22 cellular contexts compared by ENCODE assay signal in genomic region chr12:104535383-104535782, GRCh38.
DNase-seq lines count a peak whose midpoint lies in the region; ATAC-seq, FAIRE-seq and TF ChIP-seq lines count a peak whose summit lies in the region.
"Had no signal": no experiment of that assay in that cellular context is flagged by ENCODE, and none has a peak within 500 bp of the region (broad histone marks: within the 10 kb centered on the region; RNA-seq: fewer than 3 reads in every experiment).

No MANE protein-coding gene starts in this region.

- intact Hi-C loops in uterus (cut with DNase I; ENCODE audit: low total_unique reads) = no loop called here
- intact Hi-C loops in Right ventricle myocardium inferior (cut with DNase I) = no loop called here

- H3K4me1 ChIP-seq in astrocyte (ENCODE audit: insufficient read depth, low read length) = no peaks in the 10 kb centered on the region
- H3K4me1 ChIP-seq in uterus = no peaks in the 10 kb centered on the region
- H3K4me1 ChIP-seq: psoas muscle had no signal

- H3K27ac ChIP-seq in astrocyte (ENCODE audit: low read depth, low read length) (no peak overlapping the region), uterus (no peak overlapping the region)
- H3K27ac ChIP-seq: psoas muscle, suprapubic skin, VCaP had no signal

- H4K20me1 ChIP-seq in astrocyte (ENCODE audit: insufficient read depth, low read length) = peaks cover 71% of the 10 kb centered on the region

- no peaks in the 10 kb centered on the region for H3K27me3 Mint-ChIP-seq in activated T-cell treated with anti-CD3 and anti-CD28 coated beads, Interleukin-2, amount 50 U/mL, for 24 hours
- no peaks in the 10 kb centered on the region for H3K27me3 Mint-ChIP-seq in activated T-cell treated with anti-CD3 and anti-CD28 coated beads, Interleukin-2, amount 50 U/mL, for 4 hours (ENCODE audit: low read depth)
- H3K27me3 Mint-ChIP-seq in astrocyte (ENCODE audit: low read depth, unreplicated experiment) (no peaks in the 10 kb centered on the region), immature natural killer cell (ENCODE audit: low read depth in 3 of 3) (peaks cover 0 to 4% (median 0%) of the 10 kb centered on the region in 3 donors)
- no peaks in the 10 kb centered on the region for H3K27me3 Mint-ChIP-seq in activated naive CD8-positive, alpha-beta T cell treated with anti-CD3 and anti-CD28 coated beads, Interleukin-2, amount 50 U/mL, for 24 hours
- H3K27me3 Mint-ChIP-seq: CD4-positive, CD25-positive, alpha-beta regulatory T cell had no signal

- no peaks in the 10 kb centered on the region for H3K9me3 Mint-ChIP-seq in activated T-cell treated with anti-CD3 and anti-CD28 coated beads, Interleukin-2, amount 50 U/mL, for 24 hours
- H3K9me3 Mint-ChIP-seq in activated T-cell treated with anti-CD3 and anti-CD28 coated beads, Interleukin-2, amount 50 U/mL, for 4 hours = no peaks in the 10 kb centered on the region
- H3K9me3 Mint-ChIP-seq in astrocyte (ENCODE audit: unreplicated experiment) (peaks cover 5% of the 10 kb centered on the region), immature natural killer cell (no peaks in the 10 kb centered on the region)
- H3K9me3 Mint-ChIP-seq in activated naive CD8-positive, alpha-beta T cell treated with anti-CD3 and anti-CD28 coated beads, Interleukin-2, amount 50 U/mL, for 24 hours = no peaks in the 10 kb centered on the region
- H3K9me3 Mint-ChIP-seq: activated T-helper 1 cell treated with anti-CD3 and anti-CD28 coated beads, Interleukin-12 subunit alpha, Interleukin-12 subunit beta, Interleukin-2, Interleukin-4 antibody, amounts not matched to agents 30 ng/mL and 10 ng/mL and 1 ng/mL, durations not matched to agents 14 hours and 24 hours and 36 hours; CD4-positive, CD25-positive, alpha-beta regulatory T cell had no signal

- FAIRE-seq in astrocyte (lab: Jason Lieb, UNC) = no peak
- FAIRE-seq: keratinocyte had no signal

- H3K27me3 ChIP-seq in astrocyte (ENCODE audit: insufficient read depth, low read length) (no peaks in the 10 kb centered on the region), uterus (no peaks in the 10 kb centered on the region)
- H3K27me3 ChIP-seq: suprapubic skin had no signal

- H3K4me3 Mint-ChIP-seq in activated T-cell treated with anti-CD3 and anti-CD28 coated beads, Interleukin-2, amount 50 U/mL, for 24 hours = no peak overlapping the region
- no peak overlapping the region for H3K4me3 Mint-ChIP-seq in activated T-cell treated with anti-CD3 and anti-CD28 coated beads, Interleukin-2, amount 50 U/mL, for 4 hours
- H3K4me3 Mint-ChIP-seq in astrocyte (ENCODE audit: unreplicated experiment) (no peak overlapping the region), immature natural killer cell (no peak overlapping the region)
- H3K4me3 Mint-ChIP-seq in activated naive CD8-positive, alpha-beta T cell treated with anti-CD3 and anti-CD28 coated beads, Interleukin-2, amount 50 U/mL, for 24 hours = no peak overlapping the region
- H3K4me3 Mint-ChIP-seq: activated T-helper 1 cell treated with anti-CD3 and anti-CD28 coated beads, Interleukin-12 subunit alpha, Interleukin-12 subunit beta, Interleukin-2, Interleukin-4 antibody, amounts not matched to agents 30 ng/mL and 10 ng/mL and 1 ng/mL, durations not matched to agents 14 hours and 24 hours and 36 hours had no signal

- H3K4me3 ChIP-seq in astrocyte (ENCODE audit: insufficient read depth, low read depth, low read length) (no peak overlapping the region), uterus (no peak overlapping the region)
- H3K4me3 ChIP-seq: lung, psoas muscle, suprapubic skin had no signal

- no peak overlapping the region for H2AFZ ChIP-seq in astrocyte (ENCODE audit: low read depth, low read length)

- peaks cover 6% of the 10 kb centered on the region for H3K36me3 Mint-ChIP-seq in activated T-cell treated with anti-CD3 and anti-CD28 coated beads, Interleukin-2, amount 50 U/mL, for 24 hours (ENCODE audit: low read depth)
- H3K36me3 Mint-ChIP-seq in activated T-cell treated with anti-CD3 and anti-CD28 coated beads, Interleukin-2, amount 50 U/mL, for 4 hours (ENCODE audit: insufficient read depth) = peaks cover 22% of the 10 kb centered on the region
- peaks cover 9% of the 10 kb centered on the region for H3K36me3 Mint-ChIP-seq in astrocyte (ENCODE audit: low read depth, unreplicated experiment)
- no peaks in the 10 kb centered on the region for H3K36me3 Mint-ChIP-seq in immature natural killer cell
- peaks cover 6% of the 10 kb centered on the region for H3K36me3 Mint-ChIP-seq in activated naive CD8-positive, alpha-beta T cell treated with anti-CD3 and anti-CD28 coated beads, Interleukin-2, amount 50 U/mL, for 24 hours (ENCODE audit: low read depth)

- TF ChIP-seq CTCF in astrocyte (IDR thresholded peaks at IDR 0.05; ENCODE audit: insufficient read depth, low read depth, low read length) (no peak), uterus (IDR thresholded peaks at IDR 0.05) (no peak)

- no peak overlapping the region for H3K9ac ChIP-seq in astrocyte (ENCODE audit: low read length)

- H3K9me3 ChIP-seq in astrocyte (ENCODE audit: insufficient read depth, low read depth, low read length) = no peaks in the 10 kb centered on the region
- H3K9me3 ChIP-seq in uterus = no peaks in the 10 kb centered on the region
- H3K9me3 ChIP-seq: psoas muscle, suprapubic skin had no signal

- no peak overlapping the region for H3K4me2 ChIP-seq in astrocyte (ENCODE audit: low read length)

- peak overlapping the region; percentile 64 for H3K27ac Mint-ChIP-seq in activated T-cell treated with anti-CD3 and anti-CD28 coated beads, Interleukin-2, amount 50 U/mL, for 24 hours
- H3K27ac Mint-ChIP-seq in astrocyte (ENCODE audit: unreplicated experiment) (no peak overlapping the region), immature natural killer cell (peak overlapping the region in 5 of 6 donors; percentile 3 to 48 (median 17))
- no peak overlapping the region for H3K27ac Mint-ChIP-seq in activated naive CD8-positive, alpha-beta T cell treated with anti-CD3 and anti-CD28 coated beads, Interleukin-2, amount 50 U/mL, for 24 hours
- H3K27ac Mint-ChIP-seq: activated T-helper 1 cell treated with anti-CD3 and anti-CD28 coated beads, Interleukin-12 subunit alpha, Interleukin-12 subunit beta, Interleukin-2, Interleukin-4 antibody, amounts not matched to agents 30 ng/mL and 10 ng/mL and 1 ng/mL, durations not matched to agents 14 hours and 24 hours and 36 hours had no signal

- DNase-seq in activated T-cell treated with anti-CD3 and anti-CD28 coated beads, Interleukin-2, amount 50 U/mL, for 24 hours = no peak
- DNase-seq in activated T-cell treated with anti-CD3 and anti-CD28 coated beads, Interleukin-2, amount 50 U/mL, for 4 hours = no peak
- DNase-seq in astrocyte (ENCODE audit: low read depth) (peak; percentile 56), immature natural killer cell (no peak), uterus (no peak), Right ventricle myocardium inferior (ENCODE audit: missing footprints) (no peak)
- DNase-seq in activated naive CD8-positive, alpha-beta T cell treated with anti-CD3 and anti-CD28 coated beads, Interleukin-2, amount 50 U/mL, for 24 hours = no peak
- DNase-seq: activated CD8-positive, alpha-beta memory T cell treated with anti-CD3 and anti-CD28 coated beads for 24 hours; CD4-positive, CD25-positive, alpha-beta regulatory T cell; cerebellar nuclear complex; DND-41; effector CD8-positive, alpha-beta T cell; NCI-H187 treated with DMSO at 0.1 percent for 48 hours; NCI-H345; psoas muscle; stimulated activated CD8-positive, alpha-beta memory T cell treated with anti-CD3 and anti-CD28 coated beads, Interleukin-4, amount 100 ng/mL, for 48 hours had no signal

- no peaks in the 10 kb centered on the region for H3K36me3 ChIP-seq in astrocyte (ENCODE audit: insufficient read depth, low read length)
- no peaks in the 10 kb centered on the region for H3K36me3 ChIP-seq in uterus
- H3K36me3 ChIP-seq: suprapubic skin had no signal

- ATAC-seq in activated T-cell treated with anti-CD3 and anti-CD28 coated beads, Interleukin-2, amount 50 U/mL, for 4 hours = no peak
- no peak for ATAC-seq in activated naive CD8-positive, alpha-beta T cell treated with anti-CD3 and anti-CD28 coated beads, Interleukin-2, amount 50 U/mL, for 24 hours
- no peak for ATAC-seq in GM18517 (IDR thresholded peaks at IDR 0.05; ENCODE audit: unreplicated experiment)
- ATAC-seq in Right ventricle myocardium inferior = no peak
- ATAC-seq: psoas muscle had no signal

- TF ChIP-seq POLR2A in uterus (IDR thresholded peaks at IDR 0.05) = no peak

- H3K4me1 Mint-ChIP-seq in activated T-cell treated with anti-CD3 and anti-CD28 coated beads, Interleukin-2, amount 50 U/mL, for 24 hours (ENCODE audit: low read depth) = peaks cover 73% of the 10 kb centered on the region
- peaks cover 76% of the 10 kb centered on the region for H3K4me1 Mint-ChIP-seq in activated T-cell treated with anti-CD3 and anti-CD28 coated beads, Interleukin-2, amount 50 U/mL, for 4 hours (ENCODE audit: low read depth)
- H3K4me1 Mint-ChIP-seq in astrocyte (ENCODE audit: low read depth, unreplicated experiment) (peaks cover 20% of the 10 kb centered on the region), immature natural killer cell (peaks cover 87 to 100% of the 10 kb centered on the region in 2 donors)
- H3K4me1 Mint-ChIP-seq in activated naive CD8-positive, alpha-beta T cell treated with anti-CD3 and anti-CD28 coated beads, Interleukin-2, amount 50 U/mL, for 24 hours = peaks cover 71% of the 10 kb centered on the region

- H3K79me2 ChIP-seq in astrocyte (ENCODE audit: insufficient read depth, low read length) = peaks cover 56% of the 10 kb centered on the region

Comparison
In these comparisons a context has a peak if more than half of its experiments do, and no peak if none do; other contexts are left out.
1. H3K27ac Mint-ChIP-seq: peak in activated T-cell treated with anti-CD3 and anti-CD28 coated beads, Interleukin-2, amount 50 U/mL, for 24 hours (single experiment) and immature natural killer cell (5 of 6); none in astrocyte (single experiment) and activated naive CD8-positive, alpha-beta T cell treated with anti-CD3 and anti-CD28 coated beads, Interleukin-2, amount 50 U/mL, for 24 hours (single experiment).